8 cellular contexts compared by ENCODE assay signal in genomic region chr16:14399397-14400284, GRCh38.
A peak's percentile ranks its signal among the peaks of the same experiment; 100 is the strongest.
DNase-seq lines count a peak whose midpoint lies in the region; ATAC-seq, FAIRE-seq and TF ChIP-seq lines count a peak whose summit lies in the region.

No MANE protein-coding gene starts in this region.

- H3K9ac ChIP-seq in endothelial cell of umbilical vein (replicated peaks; ENCODE audit: extremely low read depth, insufficient read depth, low read length) (no peak overlapping the region), neural progenitor cell (no peak overlapping the region)

- no peaks in the 10 kb centered on the region for H3K9me1 ChIP-seq in endothelial cell of umbilical vein (replicated peaks; ENCODE audit: control insufficient read depth, extremely low read depth, insufficient read depth, low read length)

- DNase-seq in activated naive CD8-positive, alpha-beta T cell treated with anti-CD3 and anti-CD28 coated beads, Interleukin-2, amount 50 U/mL, for 24 hours, result no peak
- DNase-seq in activated naive CD8-positive, alpha-beta T cell treated with anti-CD3 and anti-CD28 coated beads for 36 hours, result no peak
- DNase-seq in NCI-H146 treated with DMSO at 0.1 percent for 48 hours (lab: John Stamatoyannopoulos, UW; ENCODE audit: unreplicated experiment) (peak; percentile 14), endothelial cell of umbilical vein (ENCODE audit: low read depth, low spot score) (peak; percentile 34), neural progenitor cell (ENCODE audit: low spot score) (peak; percentile 24), NCI-H82 treated with DMSO at 0.1 percent for 48 hours (lab: John Stamatoyannopoulos, UW; ENCODE audit: unreplicated experiment) (no peak), HUDEP-2 (lab: John Stamatoyannopoulos, UW; ENCODE audit: unreplicated experiment in 76 of 76) (no peak)
- DNase-seq in stimulated activated CD4-positive, alpha-beta T cell treated with anti-CD3 and anti-CD28 coated beads, Interleukin-2, amount 100 ng/mL, for 48 hours, result no peak

- BruUV-seq in endothelial cell of umbilical vein (replicated peaks; lab: Mats Ljungman, UMichigan), result TSS peak; percentile 67

- CTCF ChIA-PET in endothelial cell of umbilical vein (lab: Charles Lee), result no interaction called here

- H3K27ac ChIP-seq in endothelial cell of umbilical vein (ENCODE audit: insufficient read depth, low read depth, low read length), result peak overlapping the region; percentile 38
- no peak overlapping the region for H3K27ac ChIP-seq in neural progenitor cell

- H3K9me3 Mint-ChIP-seq in activated naive CD8-positive, alpha-beta T cell treated with anti-CD3 and anti-CD28 coated beads, Interleukin-2, amount 50 U/mL, for 24 hours, result no peaks in the 10 kb centered on the region
- no peaks in the 10 kb centered on the region for H3K9me3 Mint-ChIP-seq in activated naive CD8-positive, alpha-beta T cell treated with anti-CD3 and anti-CD28 coated beads for 36 hours
- no peaks in the 10 kb centered on the region for H3K9me3 Mint-ChIP-seq in neural progenitor cell

- peaks cover 2% of the 10 kb centered on the region for H3K27me3 Mint-ChIP-seq in activated naive CD8-positive, alpha-beta T cell treated with anti-CD3 and anti-CD28 coated beads, Interleukin-2, amount 50 U/mL, for 24 hours
- no peaks in the 10 kb centered on the region for H3K27me3 Mint-ChIP-seq in activated naive CD8-positive, alpha-beta T cell treated with anti-CD3 and anti-CD28 coated beads for 36 hours
- peaks cover 2% of the 10 kb centered on the region for H3K27me3 Mint-ChIP-seq in neural progenitor cell (ENCODE audit: insufficient read depth, low read depth)

- no peaks in the 10 kb centered on the region for H3K36me3 ChIP-seq in endothelial cell of umbilical vein (ENCODE audit: control insufficient read depth in 2 of 2, extremely low read depth in 1 of 2, insufficient read depth in 2 of 2, low read length in 2 of 2)
- no peaks in the 10 kb centered on the region for H3K36me3 ChIP-seq in neural progenitor cell

- H3K4me1 Mint-ChIP-seq in activated naive CD8-positive, alpha-beta T cell treated with anti-CD3 and anti-CD28 coated beads, Interleukin-2, amount 50 U/mL, for 24 hours, result peaks cover 3% of the 10 kb centered on the region
- H3K4me1 Mint-ChIP-seq in activated naive CD8-positive, alpha-beta T cell treated with anti-CD3 and anti-CD28 coated beads for 36 hours, result peaks cover 4% of the 10 kb centered on the region
- peaks cover 25% of the 10 kb centered on the region for H3K4me1 Mint-ChIP-seq in neural progenitor cell

- dilution Hi-C loops in endothelial cell of umbilical vein (cut with MboI; ENCODE audit: extremely low pct_ligation_motif_present, low sequenced_read_pairs), result no loop called here

- H3K4me3 ChIP-seq in endothelial cell of umbilical vein (replicated peaks in 1 of 3; ENCODE audit: insufficient read depth in 1 of 3, low read depth in 1 of 3, low read length in 3 of 3) (no peak overlapping the region), neural progenitor cell (no peak overlapping the region)

- intact Hi-C loops in endothelial cell of umbilical vein (cut with micrococcal nuclease), result loop anchor here (1.0 kb wide), 1 partner anchor 130 kb away; no protein-coding TSS in a partner anchor

- H2AFZ ChIP-seq in endothelial cell of umbilical vein (ENCODE audit: low read depth, low read length) (no peak overlapping the region), neural progenitor cell (replicated peaks) (peak overlapping the region; percentile 34)

- H3K4me2 ChIP-seq in endothelial cell of umbilical vein (ENCODE audit: insufficient read depth, low read length), result peak overlapping the region; percentile 23
- no peak overlapping the region for H3K4me2 ChIP-seq in neural progenitor cell

- no peaks in the 10 kb centered on the region for H4K20me1 ChIP-seq in endothelial cell of umbilical vein (replicated peaks; ENCODE audit: control insufficient read depth, extremely low read depth, insufficient read depth, low read length)
- H4K20me1 ChIP-seq in neural progenitor cell (ENCODE audit: low read depth), result no peaks in the 10 kb centered on the region

- no peaks in the 10 kb centered on the region for H3K36me3 Mint-ChIP-seq in activated naive CD8-positive, alpha-beta T cell treated with anti-CD3 and anti-CD28 coated beads, Interleukin-2, amount 50 U/mL, for 24 hours (ENCODE audit: low read depth)
- H3K36me3 Mint-ChIP-seq in activated naive CD8-positive, alpha-beta T cell treated with anti-CD3 and anti-CD28 coated beads for 36 hours, result no peaks in the 10 kb centered on the region
- H3K36me3 Mint-ChIP-seq in neural progenitor cell, result no peaks in the 10 kb centered on the region

- TF ChIP-seq CTCF in endothelial cell of umbilical vein (IDR thresholded peaks at IDR 0.05; ENCODE audit: extremely low read depth in 1 of 2, insufficient read depth in 1 of 2, low read depth in 1 of 2, low read length in 2 of 2) (no peak), neural progenitor cell (IDR thresholded peaks at IDR 0.05) (no peak)

- no peaks in the 10 kb centered on the region for H3F3A ChIP-seq in neural progenitor cell (ENCODE audit: low read depth)

- H3K27me3 ChIP-seq in endothelial cell of umbilical vein (ENCODE audit: control insufficient read depth in 2 of 2, insufficient read depth in 2 of 2, low read length in 2 of 2), result no peaks in the 10 kb centered on the region
- no peaks in the 10 kb centered on the region for H3K27me3 ChIP-seq in neural progenitor cell

- no peak overlapping the region for H3K27ac Mint-ChIP-seq in activated naive CD8-positive, alpha-beta T cell treated with anti-CD3 and anti-CD28 coated beads, Interleukin-2, amount 50 U/mL, for 24 hours
- no peak overlapping the region for H3K27ac Mint-ChIP-seq in activated naive CD8-positive, alpha-beta T cell treated with anti-CD3 and anti-CD28 coated beads for 36 hours
- H3K27ac Mint-ChIP-seq in neural progenitor cell, result peak overlapping the region; percentile 95

- POLR2A ChIA-PET in endothelial cell of umbilical vein (lab: Charles Lee), result no interaction called here

- peak; percentile 69 for ATAC-seq in activated naive CD8-positive, alpha-beta T cell treated with anti-CD3 and anti-CD28 coated beads, Interleukin-2, amount 50 U/mL, for 24 hours

- peaks cover 11% of the 10 kb centered on the region for H3K4me1 ChIP-seq in endothelial cell of umbilical vein (ENCODE audit: control insufficient read depth, extremely low read depth, insufficient read depth, low read length)
- no peaks in the 10 kb centered on the region for H3K4me1 ChIP-seq in neural progenitor cell

- peak; percentile 67 for FAIRE-seq in endothelial cell of umbilical vein (lab: Jason Lieb, UNC)

- H3K9me3 ChIP-seq in endothelial cell of umbilical vein (replicated peaks; ENCODE audit: control insufficient read depth, insufficient read depth, low read length), result no peaks in the 10 kb centered on the region
- no peaks in the 10 kb centered on the region for H3K9me3 ChIP-seq in neural progenitor cell (ENCODE audit: low read depth)

- H3K4me3 Mint-ChIP-seq in activated naive CD8-positive, alpha-beta T cell treated with anti-CD3 and anti-CD28 coated beads, Interleukin-2, amount 50 U/mL, for 24 hours, result no peak overlapping the region
- no peak overlapping the region for H3K4me3 Mint-ChIP-seq in activated naive CD8-positive, alpha-beta T cell treated with anti-CD3 and anti-CD28 coated beads for 36 hours
- no peak overlapping the region for H3K4me3 Mint-ChIP-seq in neural progenitor cell

- H3K79me2 ChIP-seq in endothelial cell of umbilical vein (ENCODE audit: control insufficient read depth, insufficient read depth, low read length), result no peaks in the 10 kb centered on the region
- H3K79me2 ChIP-seq in neural progenitor cell (ENCODE audit: low read depth), result no peaks in the 10 kb centered on the region

- no peak for TF ChIP-seq POLR2A in endothelial cell of umbilical vein (IDR thresholded peaks at IDR 0.05; ENCODE audit: low read depth, low read length)

TF ChIP-seq in endothelial cell of umbilical vein, 7 proteins besides CTCF, POLR2A, EP300 and RAD21:
- TF ChIP-seq JUN (IDR thresholded peaks at IDR 0.05; ENCODE audit: borderline replicate concordance, insufficient read depth, insufficient read length, low read depth) (peak; percentile 40), MYC (IDR thresholded peaks at IDR 0.05; ENCODE audit: low read depth, low read length) (no peak), FOS (IDR thresholded peaks at IDR 0.05; ENCODE audit: borderline replicate concordance, insufficient read depth, low read length) (peak; percentile 71)

Comparison
In these comparisons a context has a peak if more than half of its experiments do, and no peak if none do; other contexts are left out.
1. DNase-seq: peak in NCI-H146 treated with DMSO at 0.1 percent for 48 hours (single experiment), endothelial cell of umbilical vein (single experiment) and neural progenitor cell (single experiment); none in activated naive CD8-positive, alpha-beta T cell treated with anti-CD3 and anti-CD28 coated beads, Interleukin-2, amount 50 U/mL, for 24 hours (single experiment), activated naive CD8-positive, alpha-beta T cell treated with anti-CD3 and anti-CD28 coated beads for 36 hours (single experiment), NCI-H82 treated with DMSO at 0.1 percent for 48 hours (single experiment), stimulated activated CD4-positive, alpha-beta T cell treated with anti-CD3 and anti-CD28 coated beads, Interleukin-2, amount 100 ng/mL, for 48 hours (0 of 2) and HUDEP-2 (0 of 76).